ENCODE assay signal across 27 cellular contexts in genomic region chr4:39133623-39134022, GRCh38. TPM values are rescaled to one million over a fixed set of nuclear protein-coding genes. Genes with fewer than 3 reads are reported as not detected.
DNase-seq lines count a peak whose midpoint lies in the region; ATAC-seq, FAIRE-seq and TF ChIP-seq lines count a peak whose summit lies in the region.
"Had no signal": no experiment of that assay in that cellular context is flagged by ENCODE, and none has a peak within 500 bp of the region (broad histone marks: within the 10 kb centered on the region; RNA-seq: fewer than 3 reads in every experiment).

No MANE protein-coding gene starts in this region.

- intact Hi-C loops in HepG2 (cut with micrococcal nuclease; ENCODE audit: unreplicated experiment) (no loop called here), right lobe of liver (cut with DNase I) (loop anchor here (10.0 kb wide), 2 partner anchors 229 to 239 kb away; no protein-coding TSS in a partner anchor)

- H3K4me1 ChIP-seq in HepG2 (ENCODE audit: insufficient read depth, low read length) (peaks cover 11% of the 10 kb centered on the region), right lobe of liver (peaks cover 0 to 6% (median under 1%) of the 10 kb centered on the region in 4 donors)

- no peak overlapping the region for H3K4me2 ChIP-seq in HepG2 (ENCODE audit: low read depth, low read length)
- H3K4me2 ChIP-seq: A549; BLaER1 treated with 17β-estradiol and CSF1 and Interleukin-3, amounts not matched to agents 10 nM and 100 nM had no signal

- CTCF ChIA-PET in HepG2 (lab: Yijun Ruan, JAX; ENCODE audit: low intra/inter-chr PET ratio, low total read pairs) = no interaction called here

- H3K36me3 ChIP-seq in HepG2 (replicated peaks in 1 of 2; ENCODE audit: control insufficient read depth in 1 of 2, insufficient read depth in 2 of 2, low read length in 2 of 2) = no peaks in the 10 kb centered on the region
- no peaks in the 10 kb centered on the region for H3K36me3 ChIP-seq in right lobe of liver
- H3K36me3 ChIP-seq: BE2C; BLaER1 treated with 17β-estradiol and CSF1 and Interleukin-3, amounts not matched to agents 10 nM and 100 nM had no signal

- H3K9me3 ChIP-seq in HepG2 (ENCODE audit: low read length) (no peaks in the 10 kb centered on the region), right lobe of liver (no peaks in the 10 kb centered on the region)
- H3K9me3 ChIP-seq: A549, BE2C had no signal

- no peak overlapping the region for H3K27ac ChIP-seq in HepG2 (ENCODE audit: extremely low read length, insufficient read depth, low read length)
- no peak overlapping the region for H3K27ac ChIP-seq in right lobe of liver
- H3K27ac ChIP-seq: A549; BLaER1 treated with 17β-estradiol and CSF1 and Interleukin-3, amounts not matched to agents 10 nM and 100 nM; GM23248 had no signal

- no peak for TF ChIP-seq RAD21 in HepG2 (CRISPR knock-in tag; IDR thresholded peaks at IDR 0.05)

- FAIRE-seq in HepG2 (lab: Jason Lieb, UNC) = no peak
- FAIRE-seq: A549, D721Med, GM12891, GM18507, H1 had no signal

- WGBS in HepG2 (ENCODE audit: low lambda C conversion rate) = 97% methylated on average over 3 of the region's 3 CpGs
- 97% methylated on average over 3 of the region's 3 CpGs for WGBS in right lobe of liver (ENCODE audit: insufficient coverage, low coverage, low lambda C conversion rate, missing lambda C conversion rate)

- POLR2A ChIA-PET in HepG2 (lab: Yijun Ruan, JAX) = interaction anchor here (1.3 kb wide), 1 partner anchor 229 kb away, joined by 3 read pairs; no protein-coding TSS in a partner anchor

- no peak for TF ChIP-seq POLR2A in HepG2 (IDR thresholded peaks at IDR 0.05; ENCODE audit: insufficient read depth in 1 of 2, low read depth in 2 of 2, low read length in 2 of 2)
- TF ChIP-seq POLR2A in right lobe of liver (IDR thresholded peaks at IDR 0.05) = no peak

- DNase-seq in HepG2 (ENCODE audit: low spot score) (no peak), right lobe of liver (no peak), memory B cell (ENCODE audit: low spot score in 2 of 2) (no peak)
- DNase-seq: 8988T; ACHN; AML-193; BE2C; CD4-positive, alpha-beta T cell; CD8-positive, alpha-beta memory T cell; DMS 273 treated with DMSO at 0.1 percent for 48 hours; DMS79; EL; GDM1; GM23248; H9 had no signal

- no peak overlapping the region for H3K4me3 ChIP-seq in HepG2 (replicated peaks in 1 of 3; ENCODE audit: insufficient read depth in 1 of 3, low read depth in 2 of 3, low read length in 3 of 3)
- no peak overlapping the region for H3K4me3 ChIP-seq in right lobe of liver
- H3K4me3 ChIP-seq: A549; BLaER1 treated with 17β-estradiol and CSF1 and Interleukin-3, amounts not matched to agents 10 nM and 100 nM; GM23248 had no signal

- H3K9ac ChIP-seq in HepG2 (ENCODE audit: insufficient read depth, low read depth, low read length) = no peak overlapping the region
- H3K9ac ChIP-seq: BLaER1 treated with 17β-estradiol and CSF1 and Interleukin-3, amounts not matched to agents 10 nM and 100 nM; GM23248 had no signal

- H4K20me1 ChIP-seq in HepG2 (ENCODE audit: insufficient read depth, low read length) = no peaks in the 10 kb centered on the region
- H4K20me1 ChIP-seq: BLaER1 treated with 17β-estradiol and CSF1 and Interleukin-3, amounts not matched to agents 10 nM and 100 nM had no signal

- no peaks in the 10 kb centered on the region for H3K27me3 ChIP-seq in HepG2 (ENCODE audit: control insufficient read depth in 1 of 2, insufficient read depth in 2 of 2, low read length in 2 of 2)
- H3K27me3 ChIP-seq in right lobe of liver = no peaks in the 10 kb centered on the region
- H3K27me3 ChIP-seq: BE2C; BLaER1 treated with 17β-estradiol and CSF1 and Interleukin-3, amounts not matched to agents 10 nM and 100 nM had no signal

- H3K9me3 Mint-ChIP-seq in activated T-helper 17 cell treated with anti-CD3 and anti-CD28 coated beads, Interleukin-2, amount 50 U/mL, for 72 hours = no peaks in the 10 kb centered on the region
- peaks cover 1% of the 10 kb centered on the region for H3K9me3 Mint-ChIP-seq in memory B cell
- H3K9me3 Mint-ChIP-seq: CD4-positive, alpha-beta T cell had no signal

- TF ChIP-seq CTCF in HepG2 (CRISPR knock-in tag; IDR thresholded peaks at IDR 0.05) (no peak), right lobe of liver (IDR thresholded peaks at IDR 0.05) (no peak)

- TF ChIP-seq EP300 in HepG2 (IDR thresholded peaks at IDR 0.05; ENCODE audit: low read depth in 2 of 2, low read length in 2 of 2) = no peak
- no peak for TF ChIP-seq EP300 in HepG2 (CRISPR knock-in tag; IDR thresholded peaks at IDR 0.05; ENCODE audit: borderline replicate concordance)

- H3K27me3 Mint-ChIP-seq in activated T-helper 17 cell treated with anti-CD3 and anti-CD28 coated beads, Interleukin-2, amount 50 U/mL, for 72 hours = no peaks in the 10 kb centered on the region
- H3K27me3 Mint-ChIP-seq in memory B cell = no peaks in the 10 kb centered on the region
- H3K27me3 Mint-ChIP-seq: CD4-positive, alpha-beta T cell had no signal

- H3K27ac Mint-ChIP-seq in activated T-helper 17 cell treated with anti-CD3 and anti-CD28 coated beads, Interleukin-2, amount 50 U/mL, for 72 hours = peak overlapping the region; percentile 20
- peak overlapping the region; percentile 5 for H3K27ac Mint-ChIP-seq in memory B cell
- H3K27ac Mint-ChIP-seq: CD14-positive monocyte; CD4-positive, alpha-beta T cell; H9 had no signal

- H3K4me1 Mint-ChIP-seq in activated T-helper 17 cell treated with anti-CD3 and anti-CD28 coated beads, Interleukin-2, amount 50 U/mL, for 72 hours = peaks cover 5% of the 10 kb centered on the region
- peaks cover 11% of the 10 kb centered on the region for H3K4me1 Mint-ChIP-seq in memory B cell

- H3K4me3 Mint-ChIP-seq in activated T-helper 17 cell treated with anti-CD3 and anti-CD28 coated beads, Interleukin-2, amount 50 U/mL, for 72 hours = no peak overlapping the region
- no peak overlapping the region for H3K4me3 Mint-ChIP-seq in memory B cell
- H3K4me3 Mint-ChIP-seq: CD14-positive monocyte; CD4-positive, alpha-beta T cell; CD8-positive, alpha-beta memory T cell; H9 had no signal

- no TSS peak for BruUV-seq in HepG2 (replicated peaks; lab: Mats Ljungman, UMichigan)

- no peak for ATAC-seq in HepG2
- no peak for ATAC-seq in right lobe of liver
- ATAC-seq in activated T-helper 17 cell treated with anti-CD3 and anti-CD28 coated beads, Interleukin-2, amount 50 U/mL, for 72 hours (replicated peaks) = no peak
- no peak for ATAC-seq in memory B cell (ENCODE audit: low read depth)
- ATAC-seq in GM21515 (IDR thresholded peaks at IDR 0.05; ENCODE audit: unreplicated experiment) = no peak
- ATAC-seq in HG03045 (IDR thresholded peaks at IDR 0.05; ENCODE audit: unreplicated experiment) = no peak
- no peak for ATAC-seq in GM21526 (IDR thresholded peaks at IDR 0.05; ENCODE audit: low FRiP score, unreplicated experiment)
- ATAC-seq: HCT116 had no signal

- no peaks in the 10 kb centered on the region for H3K79me2 ChIP-seq in HepG2 (ENCODE audit: insufficient read depth, low read length)

- in situ Hi-C loops in HepG2 (cut with HindIII; ENCODE audit: extremely low pct_ligation_motif_present, low pct_unique_long_range_greater_than_20kb) = loop anchor here (25.0 kb wide), 1 partner anchor 371 kb away; no protein-coding TSS in a partner anchor

- no peaks in the 10 kb centered on the region for H3K36me3 Mint-ChIP-seq in activated T-helper 17 cell treated with anti-CD3 and anti-CD28 coated beads, Interleukin-2, amount 50 U/mL, for 72 hours (ENCODE audit: low read depth)
- H3K36me3 Mint-ChIP-seq in memory B cell = peaks cover 12% of the 10 kb centered on the region
- H3K36me3 Mint-ChIP-seq: CD14-positive monocyte; CD8-positive, alpha-beta memory T cell had no signal

- H2AFZ ChIP-seq in HepG2 (ENCODE audit: low read length) = no peak overlapping the region
- H2AFZ ChIP-seq: GM23248 had no signal

RNA-seq across cellular contexts. Expression of gene WDR19, which starts 48.7 kb away (rescaled TPM):
- total RNA-seq in HepG2 (2016; rRNA removed; fragmentation: Illumina TruSeq; extraction: Trizol) (20.3 and 22.9 TPM in 2 replicates), right lobe of liver (10 to 100 TPM; 11.4 to 22.2 (median 16.9) TPM)
- 7.2 and 7.6 TPM in 2 replicates for total RNA-seq in HepG2 (2016; cell fraction: cytosol; rRNA removed; fragmentation: Illumina TruSeq; extraction: Trizol; ENCODE audit: low read depth)
- 19.2 and 23.5 TPM in 2 replicates for total RNA-seq in HepG2 (2016; cell fraction: insoluble cytoplasmic fraction; rRNA removed; fragmentation: Illumina TruSeq; extraction: Trizol)
- 6.2 and 8.6 TPM in 2 replicates for total RNA-seq in HepG2 (2016; cell fraction: membrane; rRNA removed; fragmentation: Illumina TruSeq; extraction: Trizol)
- total RNA-seq in HepG2 (2016; cell fraction: nucleus; rRNA removed; fragmentation: Illumina TruSeq; extraction: Trizol) = 39.7 and 47.7 TPM in 2 replicates
- polyA plus RNA-seq in HepG2 (2011; rRNA removed) = 31.1 and 34.1 TPM in 2 replicates
- 8.0 and 9.0 TPM in 2 replicates for polyA plus RNA-seq in HepG2 (2011; cell fraction: cytosol; rRNA removed)
- polyA plus RNA-seq in HepG2 (2011; cell fraction: nucleus; rRNA removed) = 80.8 and 82.2 TPM in 2 replicates
- 14.4 and 19.5 TPM in 2 replicates for polyA plus RNA-seq in HepG2 (2012)
- 1.2 and 1.4 TPM in 2 replicates for polyA plus RNA-seq in HepG2 (2016; cell fraction: cytosol; fragmentation: Illumina TruSeq; extraction: Trizol; ENCODE audit: low read depth)
- polyA plus RNA-seq in HepG2 (2016; cell fraction: insoluble cytoplasmic fraction; fragmentation: Illumina TruSeq; extraction: Trizol; ENCODE audit: low read depth) = 12.9 and 13.5 TPM in 2 replicates
- polyA plus RNA-seq in HepG2 (2016; cell fraction: membrane; fragmentation: Illumina TruSeq; extraction: Trizol; ENCODE audit: low read depth) = 1.5 and 2.4 TPM in 2 replicates
- 60.1 and 62.0 TPM in 2 replicates for polyA plus RNA-seq in HepG2 (2016; cell fraction: nucleus; fragmentation: Illumina TruSeq; extraction: Trizol; ENCODE audit: insufficient read depth, low read depth)
- 9.9 and 14.4 TPM in 2 replicates for polyA minus RNA-seq in HepG2 (2011; rRNA and poly(A)+ RNA removed; ENCODE audit: low replicate concordance)
- 7.3 and 9.8 TPM in 2 replicates for polyA minus RNA-seq in HepG2 (2011; cell fraction: cytosol; rRNA and poly(A)+ RNA removed)
- polyA minus RNA-seq in HepG2 (2011; cell fraction: nucleus; rRNA and poly(A)+ RNA removed) = 70.9 and 71.6 TPM in 2 replicates
- total RNA-seq in activated T-helper 17 cell treated with anti-CD3 and anti-CD28 coated beads, Interleukin-2, amount 50 U/mL, for 72 hours = 10 to 100 TPM; 10.4 to 13.9 TPM
